In genomic region chr17:68182940-68183551, GRCh38 we compare ENCODE assay signal across 9 cellular contexts.
DNase-seq lines count a peak whose midpoint lies in the region; ATAC-seq, FAIRE-seq and TF ChIP-seq lines count a peak whose summit lies in the region.
"Had no signal": no experiment of that assay in that cellular context is flagged by ENCODE, and none has a peak within 500 bp of the region (broad histone marks: within the 10 kb centered on the region; RNA-seq: fewer than 3 reads in every experiment).

No MANE protein-coding gene starts in this region.

- H3K27me3 Mint-ChIP-seq in activated naive CD8-positive, alpha-beta T cell, result no peaks in the 10 kb centered on the region
- peaks cover 25% of the 10 kb centered on the region for H3K27me3 Mint-ChIP-seq in nephron progenitor cell (ENCODE audit: low read depth, poor library complexity)

- H3K4me3 Mint-ChIP-seq in activated naive CD8-positive, alpha-beta T cell, result peak overlapping the region; percentile 45
- no peak overlapping the region for H3K4me3 Mint-ChIP-seq in nephron progenitor cell
- H3K4me3 Mint-ChIP-seq: nephron had no signal

- TF ChIP-seq CTCF in D721Med (IDR thresholded peaks at IDR 0.05; ENCODE audit: insufficient read depth, missing control alignments) (no peak), nephron progenitor cell (IDR thresholded peaks at IDR 0.05) (no peak)

- no peaks in the 10 kb centered on the region for H3K36me3 Mint-ChIP-seq in activated naive CD8-positive, alpha-beta T cell
- no peaks in the 10 kb centered on the region for H3K36me3 Mint-ChIP-seq in nephron progenitor cell (ENCODE audit: low read depth)

- DNase-seq in RPMI8226, result peak; percentile 67
- DNase-seq in stimulated activated CD8-positive, alpha-beta memory T cell treated with anti-CD3 and anti-CD28 coated beads, Interleukin-7, amount 100 ng/mL, for 4 hours (ENCODE audit: low read depth in 2 of 2), result peak; percentile 62 to 63
- DNase-seq in D721Med (ENCODE audit: insufficient read length, low spot score), result no peak
- no peak for DNase-seq in nephron progenitor cell
- DNase-seq in mucosa of gallbladder (ENCODE audit: low spot score), result no peak
- no peak for DNase-seq in NCI-H1092 (lab: John Stamatoyannopoulos, UW)

- peak; percentile 45 for ATAC-seq in GM21381 (IDR thresholded peaks at IDR 0.05; ENCODE audit: unreplicated experiment)

- H3K27ac Mint-ChIP-seq in activated naive CD8-positive, alpha-beta T cell, result peak overlapping the region; percentile 28
- no peak overlapping the region for H3K27ac Mint-ChIP-seq in nephron progenitor cell
- H3K27ac Mint-ChIP-seq: nephron had no signal

- no peak for FAIRE-seq in D721Med (lab: Jason Lieb, UNC)

- H3K9me3 Mint-ChIP-seq in activated naive CD8-positive, alpha-beta T cell (ENCODE audit: low read depth), result no peaks in the 10 kb centered on the region
- no peaks in the 10 kb centered on the region for H3K9me3 Mint-ChIP-seq in nephron progenitor cell
- H3K9me3 Mint-ChIP-seq: nephron had no signal

- H3K4me1 Mint-ChIP-seq in activated naive CD8-positive, alpha-beta T cell (ENCODE audit: low read depth), result peaks cover 56% of the 10 kb centered on the region
- no peaks in the 10 kb centered on the region for H3K4me1 Mint-ChIP-seq in nephron progenitor cell

Comparison
In these comparisons a context has a peak if more than half of its experiments do, and no peak if none do; other contexts are left out.
1. DNase-seq: peak in RPMI8226 (single experiment) and stimulated activated CD8-positive, alpha-beta memory T cell treated with anti-CD3 and anti-CD28 coated beads, Interleukin-7, amount 100 ng/mL, for 4 hours (2 of 2); none in D721Med (single experiment), nephron progenitor cell (single experiment), mucosa of gallbladder (single experiment) and NCI-H1092 (single experiment).